8 cellular contexts compared by ENCODE assay signal in the genomic region with DNA sequence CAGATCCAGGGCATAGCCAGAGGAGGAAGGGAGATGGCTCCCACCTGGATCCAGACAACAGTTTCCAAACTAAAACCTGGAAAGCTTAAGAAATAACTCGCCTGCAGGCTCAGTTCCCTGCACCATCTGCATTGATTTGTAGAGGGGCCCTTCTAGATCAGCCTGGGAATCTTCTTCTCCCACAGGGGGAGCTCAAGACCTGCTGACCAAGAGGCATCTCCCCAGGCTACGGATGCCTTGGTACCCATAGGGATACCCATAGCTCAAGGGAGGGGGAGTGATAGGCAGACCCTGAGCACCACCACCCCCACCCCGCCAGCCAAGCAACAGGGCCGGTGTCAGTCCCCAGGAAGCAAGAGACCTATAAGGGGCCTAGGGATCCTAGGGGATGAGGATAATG. TPM values are rescaled to one million over a fixed set of nuclear protein-coding genes. Genes with fewer than 3 reads are reported as not detected.
DNase-seq lines count a peak whose midpoint lies in the region; TF ChIP-seq lines count a peak whose summit lies in the region.

No MANE protein-coding gene starts in this region.

- no peak overlapping the region for H3K27ac ChIP-seq in 22Rv1
- H3K27ac ChIP-seq in mesendoderm (ENCODE audit: low read depth, low read length): no peak overlapping the region

- H3K27me3 Mint-ChIP-seq in activated CD4-positive, alpha-beta memory T cell treated with anti-CD3 and anti-CD28 coated beads for 36 hours: no peaks in the 10 kb centered on the region

- WGBS in mesendoderm (ENCODE audit: extremely low coverage, insufficient coverage, low lambda C conversion rate): no CpG with 5 or more reads among the region's 4 CpGs

- H3K4me3 Mint-ChIP-seq in activated CD4-positive, alpha-beta memory T cell treated with anti-CD3 and anti-CD28 coated beads for 36 hours: no peak overlapping the region

- H3K36me3 Mint-ChIP-seq in activated CD4-positive, alpha-beta memory T cell treated with anti-CD3 and anti-CD28 coated beads for 36 hours: no peaks in the 10 kb centered on the region

- DNase-seq in GDM1 (lab: John Stamatoyannopoulos, UW): peak; percentile 1
- peak; percentile 24 for DNase-seq in HuH-7 (ENCODE audit: low spot score)
- peak; percentile 33 for DNase-seq in activated CD4-positive, alpha-beta memory T cell treated with anti-CD3 and anti-CD28 coated beads for 36 hours
- DNase-seq in mesendoderm: peak; percentile 86
- DNase-seq in mucosa of gallbladder (ENCODE audit: low spot score): no peak
- no peak for DNase-seq in midbrain (lab: John Stamatoyannopoulos, UW)
- DNase-seq in KG1 (lab: John Stamatoyannopoulos, UW): no peak

- H3K27me3 ChIP-seq in mesendoderm (ENCODE audit: insufficient read depth, low read length, poor library complexity): no peaks in the 10 kb centered on the region

- POLR2A ChIA-PET in activated CD4-positive, alpha-beta memory T cell treated with anti-CD3 and anti-CD28 coated beads for 36 hours (lab: Charles Lee): no interaction called here

- H2BK15ac ChIP-seq in mesendoderm (replicated peaks; ENCODE audit: low read depth): no peak overlapping the region

- H3K56ac ChIP-seq in mesendoderm (ENCODE audit: low read length): no peak overlapping the region

- no peak overlapping the region for H3K4me2 ChIP-seq in mesendoderm (ENCODE audit: low read length)

- H3K4me3 ChIP-seq in mesendoderm (ENCODE audit: low read length): no peak overlapping the region

- no peak overlapping the region for H3K27ac Mint-ChIP-seq in activated CD4-positive, alpha-beta memory T cell treated with anti-CD3 and anti-CD28 coated beads for 36 hours

- H2AK5ac ChIP-seq in mesendoderm (ENCODE audit: low read length): no peak overlapping the region

- no peak overlapping the region for H2BK120ac ChIP-seq in mesendoderm (ENCODE audit: low read depth, low read length)

- no peaks in the 10 kb centered on the region for H3K4me1 Mint-ChIP-seq in activated CD4-positive, alpha-beta memory T cell treated with anti-CD3 and anti-CD28 coated beads for 36 hours (ENCODE audit: low read depth)

- no peak overlapping the region for H3K18ac ChIP-seq in mesendoderm (ENCODE audit: low read length)

- H4K5ac ChIP-seq in mesendoderm (ENCODE audit: low read length): no peak overlapping the region

- intact Hi-C loops in activated CD4-positive, alpha-beta memory T cell treated with anti-CD3 and anti-CD28 coated beads for 36 hours (cut with micrococcal nuclease): loop anchor here (1.0 to 2.0 kb wide), 2 partner anchors 50 to 77 kb away; no protein-coding TSS in a partner anchor

- CTCF ChIA-PET in activated CD4-positive, alpha-beta memory T cell treated with anti-CD3 and anti-CD28 coated beads for 36 hours (lab: Charles Lee): interaction anchor here (1.1 to 5.1 kb wide), 4 partner anchors 68 to 166 kb away, joined by 3 to 23 read pairs (median 7); no protein-coding TSS in a partner anchor

- H3K9me3 Mint-ChIP-seq in activated CD4-positive, alpha-beta memory T cell treated with anti-CD3 and anti-CD28 coated beads for 36 hours: no peaks in the 10 kb centered on the region

- H2BK5ac ChIP-seq in mesendoderm (ENCODE audit: low read length): no peak overlapping the region

- H3K79me1 ChIP-seq in mesendoderm (ENCODE audit: low read length): no peaks in the 10 kb centered on the region

- no peaks in the 10 kb centered on the region for H3K36me3 ChIP-seq in mesendoderm (ENCODE audit: control insufficient read depth, insufficient read depth, low read length)

- no peak overlapping the region for H4K8ac ChIP-seq in mesendoderm (ENCODE audit: low read depth, low read length)

- H3K23ac ChIP-seq in mesendoderm (ENCODE audit: low read length): no peak overlapping the region

- no peaks in the 10 kb centered on the region for H3K79me2 ChIP-seq in mesendoderm (ENCODE audit: control insufficient read depth, insufficient read depth, low read length)

- no peak overlapping the region for H3K4ac ChIP-seq in mesendoderm (ENCODE audit: low read depth, low read length)

- H3K9ac ChIP-seq in mesendoderm (ENCODE audit: low read length): no peak overlapping the region

- no peaks in the 10 kb centered on the region for H3K4me1 ChIP-seq in mesendoderm (ENCODE audit: control insufficient read depth, low read depth, low read length)

- TF ChIP-seq CTCF in 22Rv1 (IDR thresholded peaks at IDR 0.05): peak; percentile 27

RNA-seq across cellular contexts. Expression of a gene that starts 28.0 kb away (rescaled TPM):
- not detected for total RNA-seq in activated CD4-positive, alpha-beta memory T cell treated with anti-CD3 and anti-CD28 coated beads for 36 hours
- 0.55 TPM for polyA plus RNA-seq in mesendoderm (2013, experiment 1 of 2)
- 0.56 TPM for polyA plus RNA-seq in mesendoderm (2013, experiment 2 of 2)
- 0.12 TPM for total RNA-seq in mucosa of gallbladder

Comparison
In these comparisons a context has a peak if more than half of its experiments do, and no peak if none do; other contexts are left out.
1. DNase-seq: peak in GDM1 (single experiment), HuH-7 (single experiment), activated CD4-positive, alpha-beta memory T cell treated with anti-CD3 and anti-CD28 coated beads for 36 hours (single experiment) and mesendoderm (single experiment); none in mucosa of gallbladder (single experiment), midbrain (single experiment) and KG1 (single experiment).